Comparison of ENCODE assay signal across 1 cellular context in genomic region chr2:152425765-152426710, GRCh38.
A peak's percentile ranks its signal among the peaks of the same experiment; 100 is the strongest.
TF ChIP-seq lines count a peak whose summit lies in the region.

No MANE protein-coding gene starts in this region.

TF ChIP-seq in HepG2, 621 proteins besides CTCF, POLR2A, EP300 and RAD21 (continued from another document and continues in another):
- peak; percentile 82 for TF ChIP-seq PAXIP1 (CRISPR knock-in tag; conservative IDR thresholded peaks at IDR 0.05)
- no peak for TF ChIP-seq KLF13 (CRISPR knock-in tag; IDR thresholded peaks at IDR 0.05)
- TF ChIP-seq, protein P1, sequence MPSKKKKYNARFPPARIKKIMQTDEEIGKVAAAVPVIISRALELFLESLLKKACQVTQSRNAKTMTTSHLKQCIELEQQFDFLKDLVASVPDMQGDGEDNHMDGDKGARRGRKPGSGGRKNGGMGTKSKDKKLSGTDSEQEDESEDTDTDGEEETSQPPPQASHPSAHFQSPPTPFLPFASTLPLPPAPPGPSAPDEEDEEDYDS (CRISPR knock-in tag; IDR thresholded peaks at IDR 0.05): no peak
- peak; percentile 49 for TF ChIP-seq SKI (IDR thresholded peaks at IDR 0.05; ENCODE audit: partially characterized antibody)
- no peak for TF ChIP-seq RARG (CRISPR knock-in tag; IDR thresholded peaks at IDR 0.05; ENCODE audit: low read depth)
- no peak for TF ChIP-seq THRA (CRISPR knock-in tag; IDR thresholded peaks at IDR 0.05; ENCODE audit: borderline replicate concordance)
- TF ChIP-seq, protein P2, sequence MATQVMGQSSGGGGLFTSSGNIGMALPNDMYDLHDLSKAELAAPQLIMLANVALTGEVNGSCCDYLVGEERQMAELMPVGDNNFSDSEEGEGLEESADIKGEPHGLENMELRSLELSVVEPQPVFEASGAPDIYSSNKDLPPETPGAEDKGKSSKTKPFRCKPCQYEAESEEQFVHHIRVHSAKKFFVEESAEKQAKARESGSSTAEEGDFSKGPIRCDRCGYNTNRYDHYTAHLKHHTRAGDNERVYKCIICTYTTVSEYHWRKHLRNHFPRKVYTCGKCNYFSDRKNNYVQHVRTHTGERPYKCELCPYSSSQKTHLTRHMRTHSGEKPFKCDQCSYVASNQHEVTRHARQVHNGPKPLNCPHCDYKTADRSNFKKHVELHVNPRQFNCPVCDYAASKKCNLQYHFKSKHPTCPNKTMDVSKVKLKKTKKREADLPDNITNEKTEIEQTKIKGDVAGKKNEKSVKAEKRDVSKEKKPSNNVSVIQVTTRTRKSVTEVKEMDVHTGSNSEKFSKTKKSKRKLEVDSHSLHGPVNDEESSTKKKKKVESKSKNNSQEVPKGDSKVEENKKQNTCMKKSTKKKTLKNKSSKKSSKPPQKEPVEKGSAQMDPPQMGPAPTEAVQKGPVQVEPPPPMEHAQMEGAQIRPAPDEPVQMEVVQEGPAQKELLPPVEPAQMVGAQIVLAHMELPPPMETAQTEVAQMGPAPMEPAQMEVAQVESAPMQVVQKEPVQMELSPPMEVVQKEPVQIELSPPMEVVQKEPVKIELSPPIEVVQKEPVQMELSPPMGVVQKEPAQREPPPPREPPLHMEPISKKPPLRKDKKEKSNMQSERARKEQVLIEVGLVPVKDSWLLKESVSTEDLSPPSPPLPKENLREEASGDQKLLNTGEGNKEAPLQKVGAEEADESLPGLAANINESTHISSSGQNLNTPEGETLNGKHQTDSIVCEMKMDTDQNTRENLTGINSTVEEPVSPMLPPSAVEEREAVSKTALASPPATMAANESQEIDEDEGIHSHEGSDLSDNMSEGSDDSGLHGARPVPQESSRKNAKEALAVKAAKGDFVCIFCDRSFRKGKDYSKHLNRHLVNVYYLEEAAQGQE (IDR thresholded peaks at IDR 0.05; ENCODE audit: borderline replicate concordance in 1 of 2, low read depth in 1 of 2, low read length in 2 of 2): 0 out of 4 replicates have a peak, but pooled peaks of 1 of the 2 experiments have one; percentile 26
- TF ChIP-seq, protein P3, sequence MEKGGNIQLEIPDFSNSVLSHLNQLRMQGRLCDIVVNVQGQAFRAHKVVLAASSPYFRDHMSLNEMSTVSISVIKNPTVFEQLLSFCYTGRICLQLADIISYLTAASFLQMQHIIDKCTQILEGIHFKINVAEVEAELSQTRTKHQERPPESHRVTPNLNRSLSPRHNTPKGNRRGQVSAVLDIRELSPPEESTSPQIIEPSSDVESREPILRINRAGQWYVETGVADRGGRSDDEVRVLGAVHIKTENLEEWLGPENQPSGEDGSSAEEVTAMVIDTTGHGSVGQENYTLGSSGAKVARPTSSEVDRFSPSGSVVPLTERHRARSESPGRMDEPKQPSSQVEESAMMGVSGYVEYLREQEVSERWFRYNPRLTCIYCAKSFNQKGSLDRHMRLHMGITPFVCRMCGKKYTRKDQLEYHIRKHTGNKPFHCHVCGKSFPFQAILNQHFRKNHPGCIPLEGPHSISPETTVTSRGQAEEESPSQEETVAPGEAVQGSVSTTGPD (CRISPR knock-in tag; IDR thresholded peaks at IDR 0.05): 0 out of 2 replicates have a peak, but pooled peaks have one; percentile 40
- peak; percentile 56; the same call in 1 of the 2 replicates for TF ChIP-seq ZNF317 (CRISPR knock-in tag; IDR thresholded peaks at IDR 0.05)
- TF ChIP-seq ZBTB42 (CRISPR knock-in tag; IDR thresholded peaks at IDR 0.05): no peak
- TF ChIP-seq FLYWCH1 (CRISPR knock-in tag; IDR thresholded peaks at IDR 0.05): no peak
- peak; percentile 48; the same call in 1 of the 2 replicates for TF ChIP-seq CREM (IDR thresholded peaks at IDR 0.05)
- no peak for TF ChIP-seq CREM (CRISPR knock-in tag; IDR thresholded peaks at IDR 0.05)
- peak; percentile 84 for TF ChIP-seq FOSL2 (CRISPR knock-in tag; IDR thresholded peaks at IDR 0.05)
- TF ChIP-seq ZNF609 (CRISPR knock-in tag; IDR thresholded peaks at IDR 0.05; ENCODE audit: borderline replicate concordance): peak; percentile 28; the same call in 1 of the 2 replicates
- no peak for TF ChIP-seq ZNF839 (CRISPR knock-in tag; IDR thresholded peaks at IDR 0.05; ENCODE audit: borderline replicate concordance)
- 0 out of 2 replicates have a peak, but pooled peaks have one; percentile 11 for TF ChIP-seq RERE (CRISPR knock-in tag; IDR thresholded peaks at IDR 0.05; ENCODE audit: low read depth)
- TF ChIP-seq ZNF644 (CRISPR knock-in tag; IDR thresholded peaks at IDR 0.05; ENCODE audit: low read depth): peak; percentile 77; the same call in 1 of the 2 replicates
- TF ChIP-seq DMAP1 (CRISPR knock-in tag; IDR thresholded peaks at IDR 0.05): peak; percentile 20; the same call in 1 of the 2 replicates
- peak; percentile 17; the same call in 1 of the 2 replicates for TF ChIP-seq SMARCE1 (IDR thresholded peaks at IDR 0.05; ENCODE audit: borderline replicate concordance)
- no peak for TF ChIP-seq ZNF615 (CRISPR knock-in tag; IDR thresholded peaks at IDR 0.05; ENCODE audit: borderline replicate concordance)
- TF ChIP-seq ZNF790 (CRISPR knock-in tag; IDR thresholded peaks at IDR 0.05; ENCODE audit: borderline replicate concordance): peak; percentile 50; the same call in 1 of the 2 replicates
- TF ChIP-seq ZBTB34 (CRISPR knock-in tag; IDR thresholded peaks at IDR 0.05): peak; percentile 39; the same call in 1 of the 2 replicates
- no peak for TF ChIP-seq ZNF225 (CRISPR knock-in tag; IDR thresholded peaks at IDR 0.05)
- no peak for TF ChIP-seq USF2 (IDR thresholded peaks at IDR 0.05; ENCODE audit: low read depth, low read length)
- TF ChIP-seq USF2 (CRISPR knock-in tag; IDR thresholded peaks at IDR 0.05; ENCODE audit: borderline replicate concordance): no peak
